Comparison of ENCODE assay signal across 30 cellular contexts in the genomic region with DNA sequence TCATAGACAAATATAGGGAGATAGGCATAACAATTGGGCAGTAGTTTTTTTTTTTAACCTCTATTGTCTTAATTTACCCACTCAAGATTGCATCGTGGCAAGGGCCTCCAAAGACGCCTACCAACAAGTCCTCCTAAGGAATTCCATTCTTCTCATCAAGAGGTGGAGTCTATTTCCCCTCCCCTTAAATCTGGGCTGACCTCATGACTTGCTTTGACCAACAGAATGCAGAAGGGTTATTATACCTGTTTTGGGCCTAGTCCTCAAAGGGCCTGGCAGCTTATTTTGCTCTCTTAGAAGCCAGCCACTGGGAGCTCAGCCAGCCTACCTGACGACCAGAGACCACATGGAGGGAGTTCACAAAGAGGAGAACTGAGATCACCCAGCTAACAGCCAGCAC.
DNase-seq lines count a peak whose midpoint lies in the region; ATAC-seq and TF ChIP-seq lines count a peak whose summit lies in the region.
"Had no signal": no experiment of that assay in that cellular context is flagged by ENCODE, and none has a peak within 500 bp of the region (broad histone marks: within the 10 kb centered on the region; RNA-seq: fewer than 3 reads in every experiment).

No MANE protein-coding gene starts in this region.

- no peaks in the 10 kb centered on the region for H3K27me3 ChIP-seq in endodermal cell (ENCODE audit: control insufficient read depth, insufficient read depth, low read length, poor library complexity, severe bottlenecking)
- H3K27me3 ChIP-seq: SJSA1 had no signal

- H3K27me3 Mint-ChIP-seq in endodermal cell (ENCODE audit: insufficient read depth) = no peaks in the 10 kb centered on the region
- H3K27me3 Mint-ChIP-seq: B cell had no signal

- no peak for TF ChIP-seq CTCF in endodermal cell (conservative IDR thresholded peaks at IDR 0.05)

- no peaks in the 10 kb centered on the region for H3K9me3 Mint-ChIP-seq in endodermal cell
- H3K9me3 Mint-ChIP-seq: CD8-positive, alpha-beta memory T cell had no signal

- H3K4me3 ChIP-seq in endodermal cell (ENCODE audit: low read length) = no peak overlapping the region
- H3K4me3 ChIP-seq: SJSA1 had no signal

- H3K36me3 Mint-ChIP-seq in endodermal cell (ENCODE audit: low read depth) = peaks cover 29% of the 10 kb centered on the region
- H3K36me3 Mint-ChIP-seq: CD14-positive monocyte; CD8-positive, alpha-beta memory T cell had no signal

- peak overlapping the region; percentile 1 for H3K4me3 Mint-ChIP-seq in endodermal cell
- H3K4me3 Mint-ChIP-seq: B cell; CD14-positive monocyte; CD8-positive, alpha-beta memory T cell had no signal

- peaks cover 12% of the 10 kb centered on the region for H3K36me3 ChIP-seq in endodermal cell (ENCODE audit: control insufficient read depth, insufficient read depth, low read length)

- WGBS in endodermal cell (ENCODE audit: insufficient coverage in 1 of 2, insufficient read length in 1 of 2), 2 experiments = 54 to 74% methylated on average over 3 of the region's 3 CpGs

- peaks cover 3% of the 10 kb centered on the region for H3K4me1 ChIP-seq in endodermal cell (ENCODE audit: control insufficient read depth, insufficient read depth, low read length)
- H3K4me1 ChIP-seq: SJSA1 had no signal

- ATAC-seq in GM21825 (IDR thresholded peaks at IDR 0.05; ENCODE audit: unreplicated experiment) (no peak), GM21529 (IDR thresholded peaks at IDR 0.05; ENCODE audit: unreplicated experiment) (no peak), GM21390 (IDR thresholded peaks at IDR 0.05; ENCODE audit: unreplicated experiment) (no peak)
- ATAC-seq: HepG2 had no signal

- DNase-seq in NCI-H82 (lab: John Stamatoyannopoulos, UW) = peak; percentile 17
- no peak for DNase-seq in NCI-H82 treated with DMSO at 0.1 percent for 48 hours (lab: John Stamatoyannopoulos, UW; ENCODE audit: unreplicated experiment)
- peak; percentile 63 for DNase-seq in endodermal cell
- DNase-seq in iPS-NIHi7 (ENCODE audit: extremely low spot score) = peak; percentile 16
- DNase-seq: CD8-positive, alpha-beta memory T cell; DMS 273 treated with DMSO at 0.1 percent for 48 hours; DMS79; EL; GF-D8; GOT3; Karpas-422; NCI-H1092; NCI-H1436; NCI-H187; NCI-H2081 treated with DMSO at 0.1 percent for 48 hours; NCI-H2171; NCI-H345; NCI-H510A treated with DMSO at 0.1 percent for 48 hours; NCI-H748 treated with DMSO at 0.1 percent for 48 hours; Right ventricle myocardium superior; RPMI8226 had no signal

- peak overlapping the region; percentile 85 for H3K27ac Mint-ChIP-seq in endodermal cell
- H3K27ac Mint-ChIP-seq: B cell had no signal

- no peaks in the 10 kb centered on the region for H3K9me3 ChIP-seq in endodermal cell (ENCODE audit: control insufficient read depth, low read length)
- H3K9me3 ChIP-seq: SJSA1 had no signal

- H3K27ac ChIP-seq in endodermal cell (ENCODE audit: low read depth, low read length) = no peak overlapping the region
- H3K27ac ChIP-seq: 22Rv1, HL-60, SJSA1 had no signal

- peaks cover 6% of the 10 kb centered on the region for H3K4me1 Mint-ChIP-seq in endodermal cell
- H3K4me1 Mint-ChIP-seq: B cell; CD14-positive monocyte; CD8-positive, alpha-beta memory T cell had no signal

- H3K9ac ChIP-seq in endodermal cell (ENCODE audit: extremely low read depth, low read length, poor library complexity, severe bottlenecking) = no peak overlapping the region
